2 cellular contexts compared by ENCODE assay signal in the genomic region with DNA sequence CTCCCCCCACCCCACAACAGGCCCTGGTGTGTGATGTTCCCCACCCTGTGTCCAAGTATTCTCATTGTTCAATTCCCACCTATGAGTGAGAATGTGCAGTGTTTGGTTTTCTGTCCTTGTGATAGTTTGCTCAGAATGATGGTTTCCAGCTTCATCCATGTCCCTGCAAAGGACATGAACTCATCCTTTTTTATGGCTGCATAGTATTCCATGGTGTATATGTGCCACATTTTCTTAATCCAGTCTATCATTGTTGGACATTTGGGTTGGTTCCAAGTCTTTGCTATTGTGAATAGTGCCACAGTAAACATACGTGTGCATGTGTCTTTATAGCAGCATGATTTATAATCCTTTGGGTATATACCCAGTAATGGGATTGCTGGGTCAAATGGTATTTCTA. TPM values are rescaled to one million over a fixed set of nuclear protein-coding genes. Genes with fewer than 3 reads are reported as not detected.
DNase-seq lines count a peak whose midpoint lies in the region; ATAC-seq, FAIRE-seq and TF ChIP-seq lines count a peak whose summit lies in the region.
"Not testable (repeated sequence)": the region's sequence is repeated elsewhere in the genome, so short reads cannot be mapped to it uniquely, and the experiment has no call there.

No MANE protein-coding gene starts in this region.

- intact Hi-C loops in K562 (cut with micrococcal nuclease), result not testable (repeated sequence)

- not testable (repeated sequence) for ATAC-seq in K562

- H3K27ac ChIP-seq in HEK293 (ENCODE audit: extremely low read depth, low read depth, low read length); K562 (ENCODE audit: extremely low read depth, low read depth, low read length): not testable (repeated sequence)

- H4K20me1 ChIP-seq in K562 (replicated peaks; ENCODE audit: control insufficient read depth, insufficient read depth, low read length), result not testable (repeated sequence)

- H3K4me3 ChIP-seq in HEK293 (ENCODE audit: low read depth, low read length); K562: not testable (repeated sequence)

- CTCF ChIA-PET in HEK293 (lab: Yijun Ruan, JAX); K562 (lab: Yijun Ruan, JAX; ENCODE audit: low intra/inter-chr PET ratio): not testable (repeated sequence)

- not testable (repeated sequence) for TF ChIP-seq EP300 in K562 (IDR thresholded peaks at IDR 0.05; ENCODE audit: low read length)

- peaks cover 7 to 26% of the 10 kb centered on the region in 2 experiments; a peak in 2 of 3 replicates for H3K36me3 ChIP-seq in HEK293 (ENCODE audit: control insufficient read depth in 2 of 2, insufficient read depth in 1 of 2, low read length in 2 of 2)
- H3K36me3 ChIP-seq in K562 (ENCODE audit: control insufficient read depth, insufficient read depth, low read length), result peaks cover 26% of the 10 kb centered on the region

- TF ChIP-seq POLR2A in K562 (conservative IDR thresholded peaks at IDR 0.05), result not testable (repeated sequence)

- not testable (repeated sequence) for H3K9me3 ChIP-seq in HEK293 (ENCODE audit: control insufficient read depth, insufficient read depth, low read depth, low read length); K562 (replicated peaks; ENCODE audit: control insufficient read depth, insufficient read depth, low read depth, low read length)

- not testable (repeated sequence) for H3K9ac ChIP-seq in K562 (ENCODE audit: insufficient read depth in 1 of 2, low read depth in 2 of 2, low read length in 2 of 2)

- DNase-seq in K562 (ENCODE audit: extremely low read depth in 1 of 4, low spot score in 3 of 4), result not testable (repeated sequence)

- TF ChIP-seq CTCF in HEK293 (tag by site-specific recombination; IDR thresholded peaks at IDR 0.05); K562 (IDR thresholded peaks at IDR 0.05 in 2 of 3, conservative IDR thresholded peaks at IDR 0.05 in 1 of 3; ENCODE audit: insufficient read depth in 2 of 3, low read depth in 1 of 3, low read length in 3 of 3): not testable (repeated sequence)

- not testable (repeated sequence) for H3K9me1 ChIP-seq in K562 (ENCODE audit: control insufficient read depth, insufficient read depth, low read length)

- not testable (repeated sequence) for BruUV-seq in K562 (replicated peaks; lab: Mats Ljungman, UMichigan)

- H3K27me3 ChIP-seq in K562 (ENCODE audit: control insufficient read depth in 2 of 2, insufficient read depth in 2 of 2, low read length in 2 of 2), result not testable (repeated sequence)

- not testable (repeated sequence) for H3K79me2 ChIP-seq in K562 (ENCODE audit: control insufficient read depth, insufficient read depth, low read length)

- POLR2A ChIA-PET in HEK293 (lab: Yijun Ruan, JAX), result not testable (repeated sequence)
- POLR2A ChIA-PET in K562 (lab: Yijun Ruan, JAX), result interaction anchor here (1.0 kb wide), 1 partner anchor 9 kb away, joined by 3 read pairs; no protein-coding TSS in a partner anchor

- in situ Hi-C loops in K562 (cut with MboI), result not testable (repeated sequence)

- TF ChIP-seq RAD21 in K562 (CRISPR knock-in tag; conservative IDR thresholded peaks at IDR 0.05 in 1 of 2, IDR thresholded peaks at IDR 0.05 in 1 of 2), result not testable (repeated sequence)

- no CpG with 5 or more reads among the region's 1 CpG for WGBS in K562 (ENCODE audit: insufficient coverage, low coverage, missing lambda C conversion rate)

- H3K4me2 ChIP-seq in K562 (ENCODE audit: insufficient read depth, low read length), result not testable (repeated sequence)

- not testable (repeated sequence) for H2AFZ ChIP-seq in K562 (ENCODE audit: low read depth, low read length)

- not testable (repeated sequence) for FAIRE-seq in K562 (lab: Jason Lieb, UNC)

- H3K4me1 ChIP-seq in HEK293 (ENCODE audit: control insufficient read depth, insufficient read depth, low read length), result not testable (repeated sequence)
- peaks cover 0 to 22% of the 10 kb centered on the region in 2 experiments; a peak in 3 of 5 replicates for H3K4me1 ChIP-seq in K562 (replicated peaks in 1 of 2; ENCODE audit: control insufficient read depth in 2 of 2, insufficient read depth in 2 of 2, low read length in 2 of 2)

TF ChIP-seq in HEK293, 187 proteins besides CTCF, POLR2A, EP300 and RAD21:
- peak; percentile 91 for TF ChIP-seq ZNF146 (tag by site-specific recombination; IDR thresholded peaks at IDR 0.05)

TF ChIP-seq in K562, 482 proteins besides CTCF, POLR2A, EP300 and RAD21:
- peak in 1 of 2 experiments; percentile 29; a peak in 1 of 4 replicates for TF ChIP-seq KDM1A (IDR thresholded peaks at IDR 0.05)
- peak; percentile 67; the same call in 1 of the 2 replicates for TF ChIP-seq BCOR (IDR thresholded peaks at IDR 0.05)

RNA-seq across cellular contexts. Expression of a gene that starts 58.5 kb away (rescaled TPM):
- total RNA-seq in K562 (2011; cell fraction: chromatin; rRNA removed; ENCODE audit: low replicate concordance), result 40.3 and 147 TPM in 2 replicates
- total RNA-seq in K562 (2011; cell fraction: nucleolus; rRNA removed), result 13.8 and 22.6 TPM in 2 replicates
- 55.4 and 77.5 TPM in 2 replicates for total RNA-seq in K562 (2011; cell fraction: nucleoplasm; rRNA removed)
- total RNA-seq in K562 (2014; rRNA removed) (9.1 and 9.4 TPM in 2 replicates), K562 (2014; rRNA removed; fragmentation: Illumina TruSeq; extraction: Trizol) (19.2 and 22.3 TPM in 2 replicates), K562 (2015; rRNA removed; fragmentation: Illumina TruSeq; extraction: Trizol) (18.8 and 20.6 TPM in 2 replicates), K562 (2021) (15.9 and 18.5 TPM in 2 replicates)
- polyA plus RNA-seq in K562 (2011; rRNA removed) (15.7 and 15.9 TPM in 2 replicates), K562 (2014; fragmentation: Illumina TruSeq; extraction: Trizol) (11.5 and 14.3 TPM in 2 replicates), K562 (2014; fragmentation: Nextera tagmentation; extraction: Ambion mirVana) (1 to 10 TPM; 2.5 to 3.6 TPM), K562 (2014; rRNA removed) (8.0 and 10.7 TPM in 2 replicates)
- polyA plus RNA-seq in K562 (2011; cell fraction: cytosol; rRNA removed), result 1.8 and 4.8 TPM in 2 replicates
- 13.8 and 22.3 TPM in 2 replicates for polyA plus RNA-seq in K562 (2011; cell fraction: nucleus; rRNA removed)
- 9.6 and 12.5 TPM in 2 replicates for polyA plus RNA-seq in K562 (2012)
- 39.5 and 71.3 TPM in 2 replicates for polyA minus RNA-seq in K562 (2011; rRNA and poly(A)+ RNA removed)
- polyA minus RNA-seq in K562 (2011; cell fraction: cytosol; rRNA and poly(A)+ RNA removed), result 17.1 and 19.9 TPM in 2 replicates
- 35.9 and 73.6 TPM in 2 replicates for polyA minus RNA-seq in K562 (2011; cell fraction: nucleus; rRNA and poly(A)+ RNA removed)
